Comparison of ENCODE assay signal across 9 cellular contexts in the genomic region with DNA sequence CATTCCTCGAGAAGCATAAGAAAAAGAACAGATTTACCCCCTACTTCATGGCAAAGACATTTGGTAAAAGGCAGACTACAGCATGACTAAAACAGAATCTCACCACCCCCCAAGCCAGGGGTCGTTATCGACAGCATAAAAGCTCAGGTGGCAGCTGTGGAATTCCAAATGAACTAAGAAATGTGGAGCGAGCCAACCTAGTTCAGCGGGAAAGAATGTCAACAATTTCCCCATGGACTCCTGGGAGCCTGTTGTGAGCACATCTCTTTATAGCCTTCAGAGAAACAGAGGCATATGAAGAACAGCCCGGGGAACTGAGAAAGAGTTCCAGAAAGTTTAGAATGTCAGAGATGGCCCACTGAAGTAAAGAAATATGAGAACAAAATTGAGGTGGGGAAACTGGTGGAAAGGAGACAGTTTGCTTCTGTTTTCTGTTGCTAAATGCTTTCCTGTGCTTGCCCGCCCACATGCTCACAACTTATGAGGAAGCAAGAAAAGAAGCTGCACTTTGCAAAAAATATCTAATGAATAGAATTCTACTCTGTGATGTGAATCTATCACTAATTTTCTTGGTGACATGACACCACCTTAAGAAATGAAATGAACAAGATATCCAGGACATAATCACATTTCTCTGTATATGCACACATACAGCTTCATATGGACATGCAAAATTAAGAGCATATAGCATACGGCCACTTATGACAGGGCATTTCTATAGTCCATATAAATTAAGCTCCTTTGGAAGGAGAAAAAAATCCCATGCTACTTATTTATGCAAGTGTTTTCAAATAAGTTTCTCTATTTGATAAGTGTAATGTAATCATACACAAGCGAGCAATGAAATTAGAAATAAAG.
DNase-seq lines count a peak whose midpoint lies in the region; ATAC-seq, FAIRE-seq and TF ChIP-seq lines count a peak whose summit lies in the region.
"Had no signal": no experiment of that assay in that cellular context is flagged by ENCODE, and none has a peak within 500 bp of the region (broad histone marks: within the 10 kb centered on the region; RNA-seq: fewer than 3 reads in every experiment).

No MANE protein-coding gene starts in this region.

- H4K91ac ChIP-seq in H1 (replicated peaks; ENCODE audit: insufficient read length, low read length), result no peak overlapping the region

- no peak overlapping the region for H3K4ac ChIP-seq in H1 (replicated peaks; ENCODE audit: insufficient read length, low read depth, low read length)

- no peak overlapping the region for H2AFZ ChIP-seq in H1 (ENCODE audit: low read length)

- H3K4me1 Mint-ChIP-seq in nephron progenitor cell, result peaks cover 44% of the 10 kb centered on the region
- no peaks in the 10 kb centered on the region for H3K4me1 Mint-ChIP-seq in activated CD8-positive, alpha-beta memory T cell treated with anti-CD3 and anti-CD28 coated beads, Interleukin-2, amount 10 ng/mL, durations not matched to agents 7 days and 5 days
- H3K4me1 Mint-ChIP-seq in activated CD4-positive, alpha-beta T cell treated with anti-CD3 and anti-CD28 coated beads for 36 hours, result no peaks in the 10 kb centered on the region

- intact Hi-C loops in activated CD4-positive, alpha-beta T cell treated with anti-CD3 and anti-CD28 coated beads for 36 hours (cut with DNase I, micrococcal nuclease), result no loop called here

- peaks cover 7% of the 10 kb centered on the region for H3K36me3 Mint-ChIP-seq in nephron progenitor cell (ENCODE audit: low read depth)
- H3K36me3 Mint-ChIP-seq in activated CD8-positive, alpha-beta memory T cell treated with anti-CD3 and anti-CD28 coated beads, Interleukin-2, amount 10 ng/mL, durations not matched to agents 7 days and 5 days, result no peaks in the 10 kb centered on the region
- H3K36me3 Mint-ChIP-seq in activated CD4-positive, alpha-beta T cell treated with anti-CD3 and anti-CD28 coated beads for 36 hours (ENCODE audit: low read depth), result no peaks in the 10 kb centered on the region

- peak; percentile 39 for DNase-seq in AG08396 (ENCODE audit: low spot score)
- DNase-seq in Kasumi-1 (lab: John Stamatoyannopoulos, UW), result peak; percentile 41 to 56
- DNase-seq in H1 (ENCODE audit: low read depth in 1 of 2, low spot score in 2 of 2), result peak in 1 of 2 experiments; percentile 36
- peak; percentile 31 for DNase-seq in nephron progenitor cell
- no peak for DNase-seq in activated CD8-positive, alpha-beta memory T cell treated with anti-CD3 and anti-CD28 coated beads, Interleukin-2, amount 10 ng/mL, durations not matched to agents 7 days and 5 days
- no peak for DNase-seq in NCI-H1417 (lab: John Stamatoyannopoulos, UW)
- DNase-seq in activated CD4-positive, alpha-beta T cell treated with anti-CD3 and anti-CD28 coated beads for 36 hours, result no peak
- DNase-seq: activated T-cell treated with anti-CD3 and anti-CD28 coated beads, Interleukin-2, amount 50 U/mL, for 72 hours had no signal

- no peak overlapping the region for H4K8ac ChIP-seq in H1 (ENCODE audit: extremely low read depth, insufficient read depth, low read length)

- H3K36me3 ChIP-seq in H1 (ENCODE audit: control insufficient read depth in 2 of 4, insufficient read depth in 4 of 4, low read length in 3 of 4), result no peaks in the 10 kb centered on the region

- peaks cover 20% of the 10 kb centered on the region for H3K9me3 Mint-ChIP-seq in nephron progenitor cell
- H3K9me3 Mint-ChIP-seq in activated CD8-positive, alpha-beta memory T cell treated with anti-CD3 and anti-CD28 coated beads, Interleukin-2, amount 10 ng/mL, durations not matched to agents 7 days and 5 days (ENCODE audit: low read depth), result no peaks in the 10 kb centered on the region
- H3K9me3 Mint-ChIP-seq in activated CD4-positive, alpha-beta T cell treated with anti-CD3 and anti-CD28 coated beads for 36 hours (ENCODE audit: low read depth), result no peaks in the 10 kb centered on the region
- H3K9me3 Mint-ChIP-seq: activated T-cell treated with anti-CD3 and anti-CD28 coated beads, Interleukin-2, amount 50 U/mL, for 72 hours had no signal

- H3K9ac ChIP-seq in H1 (replicated peaks in 1 of 4; ENCODE audit: extremely low read depth in 1 of 4, low read depth in 3 of 4, low read length in 3 of 4), result no peak overlapping the region

- no peak overlapping the region for H2BK120ac ChIP-seq in H1 (replicated peaks; ENCODE audit: low read depth, low read length)

- no peaks in the 10 kb centered on the region for H3K23me2 ChIP-seq in H1 (ENCODE audit: low read depth, low read length)

- H3K14ac ChIP-seq in H1 (ENCODE audit: insufficient read length), result no peak overlapping the region

- no peaks in the 10 kb centered on the region for H4K20me1 ChIP-seq in H1 (replicated peaks in 1 of 2; ENCODE audit: control insufficient read depth in 1 of 2, insufficient read depth in 2 of 2, low read length in 2 of 2)

- peak overlapping the region; percentile 95 for H3K27ac Mint-ChIP-seq in nephron progenitor cell
- H3K27ac Mint-ChIP-seq in activated CD8-positive, alpha-beta memory T cell treated with anti-CD3 and anti-CD28 coated beads, Interleukin-2, amount 10 ng/mL, durations not matched to agents 7 days and 5 days, result no peak overlapping the region
- no peak overlapping the region for H3K27ac Mint-ChIP-seq in activated CD4-positive, alpha-beta T cell treated with anti-CD3 and anti-CD28 coated beads for 36 hours
- H3K27ac Mint-ChIP-seq: activated T-cell treated with anti-CD3 and anti-CD28 coated beads, Interleukin-2, amount 50 U/mL, for 72 hours had no signal

- H3K23ac ChIP-seq in H1 (ENCODE audit: insufficient read length), result no peak overlapping the region

- CTCF ChIA-PET in H1 (lab: Charles Lee; ENCODE audit: partially characterized antibody), result interaction anchor here (0.9 to 1.4 kb wide), 5 partner anchors 31 to 565 kb away, joined by 3 to 4 read pairs (median 3); no protein-coding TSS in a partner anchor
- CTCF ChIA-PET in activated CD8-positive, alpha-beta memory T cell treated with anti-CD3 and anti-CD28 coated beads, Interleukin-2, amount 10 ng/mL, durations not matched to agents 7 days and 5 days (lab: Charles Lee), result no interaction called here
- CTCF ChIA-PET in activated CD4-positive, alpha-beta T cell treated with anti-CD3 and anti-CD28 coated beads for 36 hours (lab: Charles Lee), result interaction anchor here (0.6 kb wide), 1 partner anchor 8 kb away, joined by 4 read pairs; no protein-coding TSS in a partner anchor

- H3K27me3 ChIP-seq in H1 (replicated peaks in 1 of 4; ENCODE audit: control insufficient read depth in 3 of 4, extremely low read depth in 1 of 4, insufficient read depth in 3 of 4, low read length in 3 of 4), result no peaks in the 10 kb centered on the region

- H3K56ac ChIP-seq in H1 (replicated peaks; ENCODE audit: insufficient read length, low read depth, low read length), result no peak overlapping the region

- peak in 1 of 2 experiments; percentile 43; a peak in 1 of 3 replicates for TF ChIP-seq EP300 in H1 (IDR thresholded peaks at IDR 0.05; ENCODE audit: borderline replicate concordance in 1 of 2, low read depth in 2 of 2, low read length in 2 of 2)

- H3K79me1 ChIP-seq in H1 (ENCODE audit: low read depth, low read length), result no peaks in the 10 kb centered on the region

- peak; percentile 88 for FAIRE-seq in H1 (lab: Jason Lieb, UNC)

- H4K5ac ChIP-seq in H1 (ENCODE audit: insufficient read length, low read depth, low read length), result peak overlapping the region; percentile 68

- WGBS in H1 (ENCODE audit: extremely low coverage in 1 of 2, insufficient coverage in 1 of 2, insufficient read length in 1 of 2, insufficient replicate concordance in 2 of 2, low coverage in 1 of 2, low lambda C conversion rate in 2 of 2, missing lambda C conversion rate in 1 of 2), 2 experiments, result 33% methylated on average over 9 of the region's 9 CpGs; no CpG with 5 or more reads in 1 of the 2 experiments

- TF ChIP-seq CTCF in H1 (IDR thresholded peaks at IDR 0.05; ENCODE audit: control extremely low read depth in 1 of 3, insufficient read depth in 1 of 3, low read depth in 1 of 3, low read length in 3 of 3) (no peak), nephron progenitor cell (IDR thresholded peaks at IDR 0.05) (no peak)

- TF ChIP-seq POLR2A in H1 (IDR thresholded peaks at IDR 0.05; ENCODE audit: control extremely low read depth in 1 of 2, low read depth in 2 of 2, low read length in 2 of 2), result no peak

- POLR2A ChIA-PET in H1 (lab: Charles Lee; ENCODE audit: partially characterized antibody), result interaction anchor here (0.5 kb wide), 1 partner anchor 16 kb away, joined by 3 read pairs; no protein-coding TSS in a partner anchor
- POLR2A ChIA-PET in activated CD4-positive, alpha-beta T cell treated with anti-CD3 and anti-CD28 coated beads for 36 hours (lab: Charles Lee), result no interaction called here

- H2AK5ac ChIP-seq in H1 (ENCODE audit: low read depth, low read length), result no peak overlapping the region

- H3K4me3 Mint-ChIP-seq in nephron progenitor cell, result no peak overlapping the region
- no peak overlapping the region for H3K4me3 Mint-ChIP-seq in activated CD8-positive, alpha-beta memory T cell treated with anti-CD3 and anti-CD28 coated beads, Interleukin-2, amount 10 ng/mL, durations not matched to agents 7 days and 5 days
- no peak overlapping the region for H3K4me3 Mint-ChIP-seq in activated CD4-positive, alpha-beta T cell treated with anti-CD3 and anti-CD28 coated beads for 36 hours
- H3K4me3 Mint-ChIP-seq: activated T-cell treated with anti-CD3 and anti-CD28 coated beads, Interleukin-2, amount 50 U/mL, for 72 hours had no signal

- ATAC-seq in HG02973 (IDR thresholded peaks at IDR 0.05; ENCODE audit: unreplicated experiment), result no peak
- ATAC-seq in activated CD8-positive, alpha-beta memory T cell treated with anti-CD3 and anti-CD28 coated beads, Interleukin-2, amount 10 ng/mL, durations not matched to agents 7 days and 5 days, result no peak
- ATAC-seq in activated CD4-positive, alpha-beta T cell treated with anti-CD3 and anti-CD28 coated beads for 36 hours, result no peak
- ATAC-seq: activated T-cell treated with anti-CD3 and anti-CD28 coated beads, Interleukin-2, amount 50 U/mL, for 72 hours had no signal

- no peak overlapping the region; the same call in 1 of the 2 replicates for H3K27ac ChIP-seq in H1 (ENCODE audit: low read depth, low read length)

- no peak overlapping the region for H2BK5ac ChIP-seq in H1 (ENCODE audit: low read depth, low read length)

- H2BK20ac ChIP-seq in H1 (ENCODE audit: low read length), result no peak overlapping the region

- no peak overlapping the region for H2BK15ac ChIP-seq in H1 (ENCODE audit: low read length)

- no peaks in the 10 kb centered on the region for H3K9me3 ChIP-seq in H1 (ENCODE audit: insufficient read depth in 2 of 2, low read depth in 1 of 2, low read length in 1 of 2)

- 0 out of 4 replicates have a peak overlapping the region, but pooled peaks of 1 of the 2 experiments have one; percentile 9 for H3K4me2 ChIP-seq in H1 (ENCODE audit: insufficient read depth in 1 of 2, low read depth in 2 of 2, low read length in 2 of 2)

- no peak overlapping the region; the same call in 1 of the 2 replicates for H2BK12ac ChIP-seq in H1 (ENCODE audit: low read depth, low read length)

- H3K4me1 ChIP-seq in H1 (replicated peaks in 1 of 4; ENCODE audit: control insufficient read depth in 3 of 4, insufficient read depth in 4 of 4, low read length in 3 of 4), result peaks cover 0 to 13% (median 8%) of the 10 kb centered on the region in 4 experiments; a peak in 4 of 7 replicates

- no peaks in the 10 kb centered on the region for H3K79me2 ChIP-seq in H1 (ENCODE audit: control insufficient read depth in 1 of 2, insufficient read depth in 2 of 2, low read length in 2 of 2)

- H3K18ac ChIP-seq in H1 (ENCODE audit: extremely low read depth, low read length), result no peak overlapping the region

- TF ChIP-seq RAD21 in H1 (IDR thresholded peaks at IDR 0.05 in 1 of 2, conservative IDR thresholded peaks at IDR 0.05 in 1 of 2; ENCODE audit: low read depth in 2 of 2, low read length in 2 of 2), result no peak

- 0 out of 8 replicates have a peak overlapping the region, but pooled peaks of 1 of the 4 experiments have one; percentile 6 for H3K4me3 ChIP-seq in H1 (ENCODE audit: extremely low read depth in 1 of 4, insufficient read depth in 2 of 4, low read depth in 3 of 4, low read length in 4 of 4)

- peaks cover 2% of the 10 kb centered on the region for H3K27me3 Mint-ChIP-seq in nephron progenitor cell (ENCODE audit: low read depth, poor library complexity)
- H3K27me3 Mint-ChIP-seq in activated CD8-positive, alpha-beta memory T cell treated with anti-CD3 and anti-CD28 coated beads, Interleukin-2, amount 10 ng/mL, durations not matched to agents 7 days and 5 days, result no peaks in the 10 kb centered on the region
- no peaks in the 10 kb centered on the region for H3K27me3 Mint-ChIP-seq in activated CD4-positive, alpha-beta T cell treated with anti-CD3 and anti-CD28 coated beads for 36 hours

Comparison
In these comparisons a context has a peak if more than half of its experiments do, and no peak if none do; other contexts are left out.
1. DNase-seq: peak in AG08396 (single experiment), Kasumi-1 (2 of 2) and nephron progenitor cell (single experiment); none in activated CD8-positive, alpha-beta memory T cell treated with anti-CD3 and anti-CD28 coated beads, Interleukin-2, amount 10 ng/mL, durations not matched to agents 7 days and 5 days (single experiment), NCI-H1417 (0 of 3) and activated CD4-positive, alpha-beta T cell treated with anti-CD3 and anti-CD28 coated beads for 36 hours (single experiment).